Comparison of ENCODE assay signal across 1 cellular context in the genomic region with DNA sequence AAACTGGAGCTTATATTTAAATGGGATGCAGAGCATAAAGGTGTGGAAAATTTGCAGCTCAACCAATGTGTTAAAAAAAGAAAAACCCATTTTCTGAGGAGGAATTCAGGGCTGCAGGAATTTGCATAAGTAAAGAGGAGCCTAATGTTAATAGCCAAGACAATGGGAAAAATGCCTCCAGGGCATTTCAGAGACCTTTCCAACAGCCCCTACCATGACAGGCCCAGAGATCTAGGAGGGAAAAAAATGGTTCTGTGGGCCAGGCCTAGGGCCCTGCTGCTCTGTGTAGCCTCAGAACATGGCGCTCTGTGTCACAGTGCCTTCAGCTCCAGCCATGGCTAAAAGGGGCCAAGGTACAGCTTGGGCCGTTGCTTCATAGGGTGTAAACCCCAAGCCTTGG.
TF ChIP-seq lines count a peak whose summit lies in the region.

No MANE protein-coding gene starts in this region.

TF ChIP-seq in GM23338, 12 proteins besides CTCF, POLR2A, EP300 and RAD21:
- TF ChIP-seq ZNF462 (CRISPR knock-in tag; IDR thresholded peaks at IDR 0.05) (0 out of 2 replicates have a peak, but pooled peaks have one; percentile 6), EZH2 (IDR thresholded peaks at IDR 0.05; ENCODE audit: low read depth, unreplicated experiment) (no peak)
